Comparison of ENCODE assay signal across 14 cellular contexts in genomic region chr18:24985616-24986015, GRCh38.
DNase-seq lines count a peak whose midpoint lies in the region; ATAC-seq and TF ChIP-seq lines count a peak whose summit lies in the region.
"Had no signal": no experiment of that assay in that cellular context is flagged by ENCODE, and none has a peak within 500 bp of the region (broad histone marks: within the 10 kb centered on the region; RNA-seq: fewer than 3 reads in every experiment).

No MANE protein-coding gene starts in this region.

- DNase-seq in AG10803 (ENCODE audit: low read depth), result peak; percentile 28
- DNase-seq in LHCN-M2 (ENCODE audit: low read depth), result peak; percentile 63
- DNase-seq in foreskin fibroblast, result peak; percentile 18 to 56
- DNase-seq in psoas muscle, result no peak
- DNase-seq in NOMO-1 (lab: John Stamatoyannopoulos, UW; ENCODE audit: unreplicated experiment in 2 of 2), result no peak
- no peak for DNase-seq in smooth muscle cell (lab: John Stamatoyannopoulos, UW; ENCODE audit: unreplicated experiment)
- no peak for DNase-seq in activated CD4-positive, alpha-beta T cell treated with anti-CD3 and anti-CD28 coated beads, Interleukin-2, amount 10 ng/mL, durations not matched to agents 24 days and 14 days
- DNase-seq: DMS 273 treated with DMSO at 0.1 percent for 48 hours, HFFc6, NCI-H1930, NCI-H510A treated with DMSO at 0.1 percent for 48 hours had no signal

- no peak overlapping the region for H3K27ac Mint-ChIP-seq in activated CD4-positive, alpha-beta T cell treated with anti-CD3 and anti-CD28 coated beads, Interleukin-2, amount 10 ng/mL, durations not matched to agents 24 days and 14 days
- H3K27ac Mint-ChIP-seq: HFFc6 had no signal

- no peaks in the 10 kb centered on the region for H3K4me1 Mint-ChIP-seq in activated CD4-positive, alpha-beta T cell treated with anti-CD3 and anti-CD28 coated beads, Interleukin-2, amount 10 ng/mL, durations not matched to agents 24 days and 14 days

- no peaks in the 10 kb centered on the region for H3K9me3 Mint-ChIP-seq in activated CD4-positive, alpha-beta T cell treated with anti-CD3 and anti-CD28 coated beads, Interleukin-2, amount 10 ng/mL, durations not matched to agents 24 days and 14 days

- intact Hi-C loops in psoas muscle (cut with DNase I), result loop anchor here (5.0 to 10.0 kb wide), 6 partner anchors 77 to 367 kb away; partner anchors contain the start of gene ZNF521 (in 1 of the 2)
- intact Hi-C loops in activated CD4-positive, alpha-beta T cell treated with anti-CD3 and anti-CD28 coated beads, Interleukin-2, amount 10 ng/mL, durations not matched to agents 24 days and 14 days (cut with micrococcal nuclease), result no loop called here

- no peaks in the 10 kb centered on the region for H3K79me2 ChIP-seq in smooth muscle cell (ENCODE audit: low read depth)

- H3K36me3 ChIP-seq in psoas muscle (ENCODE audit: insufficient read depth in 1 of 2, low read depth in 1 of 2) (no peaks in the 10 kb centered on the region), smooth muscle cell (ENCODE audit: low read depth) (no peaks in the 10 kb centered on the region)
- H3K36me3 ChIP-seq: BLaER1 had no signal

- H3K27ac ChIP-seq in psoas muscle (peak overlapping the region; percentile 86), smooth muscle cell (ENCODE audit: low read depth) (no peak overlapping the region)
- H3K27ac ChIP-seq: BLaER1 had no signal

- H3K4me1 ChIP-seq in psoas muscle, result peaks cover 56% of the 10 kb centered on the region
- H3K4me1 ChIP-seq in smooth muscle cell (ENCODE audit: low read depth), result peaks cover 43% of the 10 kb centered on the region
- H3K4me1 ChIP-seq: BLaER1 had no signal

- TF ChIP-seq CTCF in AG10803 (conservative IDR thresholded peaks at IDR 0.05; ENCODE audit: low read length), result no peak
- TF ChIP-seq CTCF in foreskin fibroblast (IDR thresholded peaks at IDR 0.05; ENCODE audit: low read depth, low read length), result no peak
- TF ChIP-seq CTCF in psoas muscle (IDR thresholded peaks at IDR 0.05), result no peak
- TF ChIP-seq CTCF in smooth muscle cell (IDR thresholded peaks at IDR 0.05; ENCODE audit: borderline replicate concordance, insufficient read depth, poor library complexity, severe bottlenecking), result no peak

- no peaks in the 10 kb centered on the region for H4K20me1 ChIP-seq in smooth muscle cell (ENCODE audit: low read depth)
- H4K20me1 ChIP-seq: BLaER1 had no signal

- no peak overlapping the region for H2AFZ ChIP-seq in smooth muscle cell (ENCODE audit: low read depth)

- no peaks in the 10 kb centered on the region for H3K27me3 ChIP-seq in psoas muscle (ENCODE audit: insufficient read depth in 3 of 3, low read length in 2 of 3)
- no peaks in the 10 kb centered on the region for H3K27me3 ChIP-seq in smooth muscle cell (ENCODE audit: low read depth)
- H3K27me3 ChIP-seq: BLaER1 had no signal

- H3K9me3 ChIP-seq in psoas muscle (no peaks in the 10 kb centered on the region), smooth muscle cell (replicated peaks; ENCODE audit: low read depth) (no peaks in the 10 kb centered on the region)
- H3K9me3 ChIP-seq: BLaER1 had no signal

- no peak overlapping the region for H3K9ac ChIP-seq in smooth muscle cell (ENCODE audit: low read depth)
- H3K9ac ChIP-seq: BLaER1 had no signal

- H3K4me3 Mint-ChIP-seq in activated CD4-positive, alpha-beta T cell treated with anti-CD3 and anti-CD28 coated beads, Interleukin-2, amount 10 ng/mL, durations not matched to agents 24 days and 14 days, result no peak overlapping the region
- H3K4me3 Mint-ChIP-seq: HFFc6 had no signal

- no peaks in the 10 kb centered on the region for H3K36me3 Mint-ChIP-seq in activated CD4-positive, alpha-beta T cell treated with anti-CD3 and anti-CD28 coated beads, Interleukin-2, amount 10 ng/mL, durations not matched to agents 24 days and 14 days (ENCODE audit: low read depth)

- ATAC-seq in psoas muscle (no peak), HG03097 (IDR thresholded peaks at IDR 0.05; ENCODE audit: low FRiP score, unreplicated experiment) (no peak)
- ATAC-seq: HepG2 had no signal

- no peaks in the 10 kb centered on the region for H3K27me3 Mint-ChIP-seq in activated CD4-positive, alpha-beta T cell treated with anti-CD3 and anti-CD28 coated beads, Interleukin-2, amount 10 ng/mL, durations not matched to agents 24 days and 14 days

- no peak overlapping the region for H3K4me3 ChIP-seq in AG10803 (ENCODE audit: low read length)
- H3K4me3 ChIP-seq in foreskin fibroblast (ENCODE audit: low read depth in 1 of 2, low read length in 2 of 2), result no peak overlapping the region
- peak overlapping the region; percentile 54 for H3K4me3 ChIP-seq in psoas muscle
- H3K4me3 ChIP-seq in smooth muscle cell, result no peak overlapping the region
- H3K4me3 ChIP-seq: BLaER1 had no signal

- 27 to 31% (median 29%) methylated on average over 4 of the region's 4 CpGs for WGBS in psoas muscle, 3 donors
- WGBS in smooth muscle cell (ENCODE audit: low lambda C conversion rate), result 77% methylated on average over 4 of the region's 4 CpGs

- H3F3A ChIP-seq in smooth muscle cell (ENCODE audit: low read depth), result peaks cover 10% of the 10 kb centered on the region

- no peak overlapping the region for H3K4me2 ChIP-seq in smooth muscle cell
- H3K4me2 ChIP-seq: BLaER1 had no signal

Comparison
In these comparisons a context has a peak if more than half of its experiments do, and no peak if none do; other contexts are left out.
1. DNase-seq: peak in AG10803 (single experiment), LHCN-M2 (single experiment) and foreskin fibroblast (2 of 2); none in psoas muscle (0 of 2), NOMO-1 (0 of 2), smooth muscle cell (single experiment) and activated CD4-positive, alpha-beta T cell treated with anti-CD3 and anti-CD28 coated beads, Interleukin-2, amount 10 ng/mL, durations not matched to agents 24 days and 14 days (single experiment).